ENCODE assay signal across 11 cellular contexts in the genomic region with DNA sequence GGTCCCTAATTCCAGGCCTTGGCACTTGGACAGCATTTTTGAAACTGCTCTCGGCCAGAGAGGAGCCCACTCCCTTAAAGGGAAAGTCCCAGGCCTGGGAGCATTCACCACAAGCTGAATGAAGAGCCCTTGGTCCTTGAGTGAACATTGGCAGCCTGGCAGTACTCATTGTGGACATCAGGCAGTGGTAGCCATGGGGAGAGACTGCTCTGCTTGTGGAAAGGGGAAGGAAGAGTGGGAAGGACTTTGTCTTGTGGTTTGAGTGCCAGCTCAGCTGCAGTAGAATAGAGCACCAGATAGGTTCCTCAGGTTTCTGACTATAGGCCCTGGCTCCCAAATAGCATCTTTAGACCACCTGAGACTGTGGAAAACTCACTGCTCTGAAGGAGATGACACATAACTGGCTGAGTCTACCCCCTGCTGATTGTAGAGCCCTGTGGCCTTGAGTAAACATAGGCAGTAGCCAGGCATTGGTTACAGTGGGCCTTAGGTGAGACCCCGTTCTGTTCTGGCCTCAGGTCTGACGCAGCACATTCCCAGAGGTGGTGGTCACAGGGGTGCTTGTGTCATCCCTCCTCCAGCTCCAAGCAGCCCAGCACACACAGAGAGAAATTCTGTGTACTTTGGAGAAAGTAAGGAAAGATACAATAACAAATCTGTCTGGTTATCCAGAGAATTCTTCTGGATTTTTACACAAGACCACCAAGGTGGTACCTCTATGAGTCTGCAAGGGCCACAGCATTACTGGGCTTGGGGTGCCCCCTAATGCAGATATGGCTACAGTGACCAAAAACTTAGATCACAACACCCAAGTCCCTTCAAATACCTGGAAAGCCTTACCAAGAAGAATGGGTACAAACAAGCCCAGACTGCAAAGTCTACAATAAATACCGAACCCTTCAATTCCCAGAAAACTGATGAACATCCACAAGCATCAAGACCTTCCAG.
DNase-seq lines count a peak whose midpoint lies in the region; TF ChIP-seq lines count a peak whose summit lies in the region.
"Had no signal": no experiment of that assay in that cellular context is flagged by ENCODE, and none has a peak within 500 bp of the region (broad histone marks: within the 10 kb centered on the region; RNA-seq: fewer than 3 reads in every experiment).

No MANE protein-coding gene starts in this region.

- peaks cover 16% of the 10 kb centered on the region for H3F3A ChIP-seq in smooth muscle cell (ENCODE audit: low read depth)

- no peaks in the 10 kb centered on the region for H3K4me1 Mint-ChIP-seq in CD4-positive, alpha-beta memory T cell

- peak; percentile 14 for TF ChIP-seq CTCF in fibroblast of villous mesenchyme (IDR thresholded peaks at IDR 0.05; ENCODE audit: insufficient read depth, low read depth, low read length)
- TF ChIP-seq CTCF in smooth muscle cell (IDR thresholded peaks at IDR 0.05; ENCODE audit: borderline replicate concordance, insufficient read depth, poor library complexity, severe bottlenecking): peak; percentile 7

- no peak overlapping the region for H3K27ac Mint-ChIP-seq in CD4-positive, alpha-beta memory T cell

- H3K27ac ChIP-seq in SJCRH30 (no peak overlapping the region), smooth muscle cell (ENCODE audit: low read depth) (peak overlapping the region; percentile 86)
- no peak overlapping the region for H3K27ac ChIP-seq in CD4-positive, alpha-beta memory T cell (ENCODE audit: low read depth, low read length)
- H3K27ac ChIP-seq: coronary artery, neutrophil had no signal

- peak overlapping the region; percentile 41 for H3K9ac ChIP-seq in smooth muscle cell (ENCODE audit: low read depth)

- no peak overlapping the region for H3K4me3 ChIP-seq in SJCRH30
- no peak overlapping the region for H3K4me3 ChIP-seq in fibroblast of villous mesenchyme (ENCODE audit: low read depth, low read length)
- H3K4me3 ChIP-seq in smooth muscle cell: no peak overlapping the region
- no peak overlapping the region for H3K4me3 ChIP-seq in CD4-positive, alpha-beta memory T cell (ENCODE audit: low read length in 2 of 2)
- H3K4me3 ChIP-seq: coronary artery had no signal

- DNase-seq in SKM-1 treated with dmso at 0.1 percent for 144 hours (lab: John Stamatoyannopoulos, UW; ENCODE audit: unreplicated experiment) (peak; percentile 3), SKM-1 (lab: John Stamatoyannopoulos, UW; ENCODE audit: unreplicated experiment) (no peak), SJCRH30 (peak; percentile 24), fibroblast of villous mesenchyme (ENCODE audit: low read depth) (no peak), smooth muscle cell (lab: John Stamatoyannopoulos, UW; ENCODE audit: unreplicated experiment) (no peak), GF-D8 (lab: John Stamatoyannopoulos, UW) (no peak)
- no peak for DNase-seq in activated CD4-positive, alpha-beta T cell treated with anti-CD3 and anti-CD28 coated beads, Interleukin-2, amount 50 U/mL, for 1 hour
- no peak for DNase-seq in CD4-positive, alpha-beta memory T cell
- DNase-seq: NCI-H510A had no signal

- POLR2A ChIA-PET in CD4-positive, alpha-beta memory T cell (lab: Charles Lee; ENCODE audit: partially characterized antibody): no interaction called here

- H4K20me1 ChIP-seq in smooth muscle cell (ENCODE audit: low read depth): no peaks in the 10 kb centered on the region

- H3K9me3 Mint-ChIP-seq in CD4-positive, alpha-beta memory T cell: peaks cover 5 to 25% (median 11%) of the 10 kb centered on the region in 8 donors

- CTCF ChIA-PET in CD4-positive, alpha-beta memory T cell (lab: Charles Lee; ENCODE audit: partially characterized antibody): no interaction called here

- H3K9me3 ChIP-seq in SJCRH30 (replicated peaks): no peaks in the 10 kb centered on the region
- H3K9me3 ChIP-seq in smooth muscle cell (replicated peaks; ENCODE audit: low read depth): no peaks in the 10 kb centered on the region
- H3K9me3 ChIP-seq in CD4-positive, alpha-beta memory T cell (ENCODE audit: control insufficient read depth in 1 of 2, low read length in 2 of 2): no peaks in the 10 kb centered on the region
- H3K9me3 ChIP-seq: neutrophil had no signal

- no peaks in the 10 kb centered on the region for H3K4me1 ChIP-seq in SJCRH30
- H3K4me1 ChIP-seq in smooth muscle cell (ENCODE audit: low read depth): peaks cover 8% of the 10 kb centered on the region
- H3K4me1 ChIP-seq in CD4-positive, alpha-beta memory T cell (ENCODE audit: insufficient read depth, low read length): no peaks in the 10 kb centered on the region

- no peaks in the 10 kb centered on the region for H3K79me2 ChIP-seq in smooth muscle cell (ENCODE audit: low read depth)

- no peak overlapping the region for H3K4me3 Mint-ChIP-seq in CD4-positive, alpha-beta memory T cell

- H3K36me3 Mint-ChIP-seq in CD4-positive, alpha-beta memory T cell: peaks cover 0 to 2% of the 10 kb centered on the region in 2 donors

- no peak overlapping the region for H2AFZ ChIP-seq in smooth muscle cell (ENCODE audit: low read depth)

- H3K27me3 ChIP-seq in SJCRH30: no peaks in the 10 kb centered on the region
- no peaks in the 10 kb centered on the region for H3K27me3 ChIP-seq in smooth muscle cell (ENCODE audit: low read depth)
- no peaks in the 10 kb centered on the region for H3K27me3 ChIP-seq in CD4-positive, alpha-beta memory T cell (ENCODE audit: insufficient read depth, low read length)
- H3K27me3 ChIP-seq: neutrophil had no signal

- no peaks in the 10 kb centered on the region for H3K27me3 Mint-ChIP-seq in CD4-positive, alpha-beta memory T cell

- H3K4me2 ChIP-seq in smooth muscle cell: no peak overlapping the region

- H3K36me3 ChIP-seq in SJCRH30 (no peaks in the 10 kb centered on the region), smooth muscle cell (ENCODE audit: low read depth) (no peaks in the 10 kb centered on the region)
- no peaks in the 10 kb centered on the region for H3K36me3 ChIP-seq in CD4-positive, alpha-beta memory T cell (ENCODE audit: insufficient read depth, low read length)
- H3K36me3 ChIP-seq: neutrophil had no signal

- 58% methylated on average over 4 of the region's 4 CpGs for WGBS in smooth muscle cell (ENCODE audit: low lambda C conversion rate)

- intact Hi-C loops in CD4-positive, alpha-beta memory T cell (cut with micrococcal nuclease): no loop called here

Comparison
In these comparisons a context has a peak if more than half of its experiments do, and no peak if none do; other contexts are left out.
1. DNase-seq: peak in SKM-1 treated with dmso at 0.1 percent for 144 hours (single experiment) and SJCRH30 (2 of 2); none in SKM-1 (single experiment), fibroblast of villous mesenchyme (single experiment), smooth muscle cell (single experiment), activated CD4-positive, alpha-beta T cell treated with anti-CD3 and anti-CD28 coated beads, Interleukin-2, amount 50 U/mL, for 1 hour (single experiment), CD4-positive, alpha-beta memory T cell (0 of 5) and GF-D8 (single experiment).